Comparison of ENCODE assay signal across 31 cellular contexts in genomic region chr3:195085356-195086130, GRCh38.
DNase-seq lines count a peak whose midpoint lies in the region; ATAC-seq and TF ChIP-seq lines count a peak whose summit lies in the region.
"Had no signal": no experiment of that assay in that cellular context is flagged by ENCODE, and none has a peak within 500 bp of the region (broad histone marks: within the 10 kb centered on the region; RNA-seq: fewer than 3 reads in every experiment).

No MANE protein-coding gene starts in this region.

- no peak for DNase-seq in stimulated activated naive CD8-positive, alpha-beta T cell treated with anti-CD3 and anti-CD28 coated beads, Interleukin-15, amount 100 ng/mL, for 72 hours
- no peak for DNase-seq in stimulated activated naive CD8-positive, alpha-beta T cell treated with anti-CD3 and anti-CD28 coated beads, Interleukin-15, Interleukin-2, amounts not matched to agents 100 U/mL and 50 U/mL, for 24 hours
- DNase-seq in right cardiac atrium (peak; percentile 6 to 35 (median 20)), omental fat pad (ENCODE audit: low spot score) (no peak), aorta (peak; percentile 33 to 67), NCI-H446 (lab: John Stamatoyannopoulos, UW) (no peak)
- no peak for DNase-seq in activated CD4-positive, alpha-beta T cell treated with anti-CD3 and anti-CD28 coated beads, Interleukin-2, amount 50 U/mL, for 4 hours
- DNase-seq: ACHN; activated CD4-positive, alpha-beta T cell treated with anti-CD3 and anti-CD28 coated beads, Interleukin-2, amount 50 U/mL, for 48 hours; activated CD4-positive, CD25-positive, alpha-beta regulatory T cell; activated naive CD4-positive, alpha-beta T cell treated with anti-CD3 and anti-CD28 coated beads for 36 hours; activated T-cell treated with anti-CD3 and anti-CD28 coated beads, Interleukin-2, amount 50 U/mL, for 72 hours; amniotic stem cell; colonic mucosa; DMS153; effector memory CD4-positive, alpha-beta T cell; KG1; NCI-H1092 treated with DMSO at 0.1 percent for 48 hours; NCI-H187; NCI-H510A treated with DMSO at 0.1 percent for 48 hours; OCI-M1; sigmoid colon; stimulated activated CD4-positive, alpha-beta T cell treated with anti-CD3 and anti-CD28 coated beads, Interleukin-4, amount 100 ng/mL, for 1 hour; trophoblast cell had no signal

- H3K9me3 Mint-ChIP-seq in stimulated activated naive CD8-positive, alpha-beta T cell treated with anti-CD3 and anti-CD28 coated beads, Interleukin-15, amount 100 ng/mL, for 72 hours, result no peaks in the 10 kb centered on the region
- H3K9me3 Mint-ChIP-seq: activated naive CD4-positive, alpha-beta T cell treated with anti-CD3 and anti-CD28 coated beads for 36 hours; nephron had no signal

- WGBS in right cardiac atrium, result 93% methylated on average over 21 of the region's 21 CpGs
- 95 to 96% methylated on average over 21 of the region's 21 CpGs for WGBS in aorta, 2 donors

- H3K27ac ChIP-seq in right cardiac atrium (ENCODE audit: low read length), result no peak overlapping the region
- no peak overlapping the region for H3K27ac ChIP-seq in aorta (ENCODE audit: low read depth in 1 of 2, low read length in 2 of 2)
- H3K27ac ChIP-seq: colonic mucosa, pancreas, sigmoid colon, SK-N-MC had no signal

- no peak overlapping the region for H3K27ac Mint-ChIP-seq in stimulated activated naive CD8-positive, alpha-beta T cell treated with anti-CD3 and anti-CD28 coated beads, Interleukin-15, amount 100 ng/mL, for 72 hours
- H3K27ac Mint-ChIP-seq: activated naive CD4-positive, alpha-beta T cell treated with anti-CD3 and anti-CD28 coated beads for 36 hours; activated T-cell treated with anti-CD3 and anti-CD28 coated beads, Interleukin-2, amount 50 U/mL, for 72 hours; B cell had no signal

- no peaks in the 10 kb centered on the region for H3K27me3 Mint-ChIP-seq in stimulated activated naive CD8-positive, alpha-beta T cell treated with anti-CD3 and anti-CD28 coated beads, Interleukin-15, amount 100 ng/mL, for 72 hours
- H3K27me3 Mint-ChIP-seq: B cell had no signal

- intact Hi-C loops in right cardiac atrium (cut with DNase I) (no loop called here), aorta (cut with DNase I) (no loop called here)

- no peaks in the 10 kb centered on the region for H3K36me3 ChIP-seq in aorta (ENCODE audit: control insufficient read depth in 1 of 2, insufficient read depth in 2 of 2, low read length in 1 of 2)
- H3K36me3 ChIP-seq: colonic mucosa, HAP-1, pancreas, sigmoid colon had no signal

- ATAC-seq in stimulated activated naive CD8-positive, alpha-beta T cell treated with anti-CD3 and anti-CD28 coated beads, Interleukin-15, amount 100 ng/mL, for 72 hours, result peak; percentile 39
- no peak for ATAC-seq in stimulated activated naive CD8-positive, alpha-beta T cell treated with anti-CD3 and anti-CD28 coated beads, Interleukin-15, Interleukin-2, amounts not matched to agents 100 U/mL and 50 U/mL, for 24 hours
- ATAC-seq in right cardiac atrium (no peak), omental fat pad (ENCODE audit: low FRiP score) (peak; percentile 45), aorta (ENCODE audit: low FRiP score) (no peak), GM21786 (IDR thresholded peaks at IDR 0.05; ENCODE audit: unreplicated experiment) (no peak)
- ATAC-seq: activated T-cell treated with anti-CD3 and anti-CD28 coated beads, Interleukin-2, amount 50 U/mL, for 72 hours; pancreas had no signal

- peaks cover 11% of the 10 kb centered on the region for H3K4me1 Mint-ChIP-seq in stimulated activated naive CD8-positive, alpha-beta T cell treated with anti-CD3 and anti-CD28 coated beads, Interleukin-15, amount 100 ng/mL, for 72 hours

- TF ChIP-seq CTCF in omental fat pad (IDR thresholded peaks at IDR 0.05), result no peak

- H3K9me3 ChIP-seq in right cardiac atrium (ENCODE audit: control insufficient read depth, low read length) (no peaks in the 10 kb centered on the region), aorta (ENCODE audit: control insufficient read depth, low read length) (no peaks in the 10 kb centered on the region)
- H3K9me3 ChIP-seq: colonic mucosa, HAP-1, pancreas, sigmoid colon had no signal

- no peak overlapping the region for H3K4me3 Mint-ChIP-seq in stimulated activated naive CD8-positive, alpha-beta T cell treated with anti-CD3 and anti-CD28 coated beads, Interleukin-15, amount 100 ng/mL, for 72 hours
- H3K4me3 Mint-ChIP-seq: activated naive CD4-positive, alpha-beta T cell treated with anti-CD3 and anti-CD28 coated beads for 36 hours; activated T-cell treated with anti-CD3 and anti-CD28 coated beads, Interleukin-2, amount 50 U/mL, for 72 hours; B cell had no signal

- H3K4me3 ChIP-seq in right cardiac atrium (ENCODE audit: low read length) (no peak overlapping the region), aorta (ENCODE audit: low read length in 2 of 2) (no peak overlapping the region)
- H3K4me3 ChIP-seq: colonic mucosa, HAP-1, lung, pancreas, sigmoid colon, SK-N-MC had no signal

- H3K27me3 ChIP-seq in right cardiac atrium (ENCODE audit: control insufficient read depth, insufficient read depth) (no peaks in the 10 kb centered on the region), aorta (ENCODE audit: control insufficient read depth in 1 of 2, insufficient read depth in 2 of 2, low read length in 1 of 2) (no peaks in the 10 kb centered on the region)
- H3K27me3 ChIP-seq: colonic mucosa, pancreas, sigmoid colon had no signal

- H3K4me1 ChIP-seq in right cardiac atrium (ENCODE audit: control insufficient read depth, insufficient read depth, low read length), result peaks cover 3% of the 10 kb centered on the region
- H3K4me1 ChIP-seq in aorta (ENCODE audit: control insufficient read depth in 1 of 2, insufficient read depth in 2 of 2, low read length in 2 of 2), result no peaks in the 10 kb centered on the region
- H3K4me1 ChIP-seq: colonic mucosa, HAP-1 had no signal

Comparison
In these comparisons a context has a peak if more than half of its experiments do, and no peak if none do; other contexts are left out.
1. ATAC-seq: peak in stimulated activated naive CD8-positive, alpha-beta T cell treated with anti-CD3 and anti-CD28 coated beads, Interleukin-15, amount 100 ng/mL, for 72 hours (single experiment) and omental fat pad (single experiment); none in stimulated activated naive CD8-positive, alpha-beta T cell treated with anti-CD3 and anti-CD28 coated beads, Interleukin-15, Interleukin-2, amounts not matched to agents 100 U/mL and 50 U/mL, for 24 hours (single experiment), right cardiac atrium (0 of 2), aorta (single experiment) and GM21786 (single experiment).
2. DNase-seq: peak in right cardiac atrium (3 of 3) and aorta (2 of 2); none in stimulated activated naive CD8-positive, alpha-beta T cell treated with anti-CD3 and anti-CD28 coated beads, Interleukin-15, amount 100 ng/mL, for 72 hours (0 of 2), stimulated activated naive CD8-positive, alpha-beta T cell treated with anti-CD3 and anti-CD28 coated beads, Interleukin-15, Interleukin-2, amounts not matched to agents 100 U/mL and 50 U/mL, for 24 hours (single experiment), omental fat pad (single experiment), activated CD4-positive, alpha-beta T cell treated with anti-CD3 and anti-CD28 coated beads, Interleukin-2, amount 50 U/mL, for 4 hours (0 of 2) and NCI-H446 (0 of 2).